In the genomic region with DNA sequence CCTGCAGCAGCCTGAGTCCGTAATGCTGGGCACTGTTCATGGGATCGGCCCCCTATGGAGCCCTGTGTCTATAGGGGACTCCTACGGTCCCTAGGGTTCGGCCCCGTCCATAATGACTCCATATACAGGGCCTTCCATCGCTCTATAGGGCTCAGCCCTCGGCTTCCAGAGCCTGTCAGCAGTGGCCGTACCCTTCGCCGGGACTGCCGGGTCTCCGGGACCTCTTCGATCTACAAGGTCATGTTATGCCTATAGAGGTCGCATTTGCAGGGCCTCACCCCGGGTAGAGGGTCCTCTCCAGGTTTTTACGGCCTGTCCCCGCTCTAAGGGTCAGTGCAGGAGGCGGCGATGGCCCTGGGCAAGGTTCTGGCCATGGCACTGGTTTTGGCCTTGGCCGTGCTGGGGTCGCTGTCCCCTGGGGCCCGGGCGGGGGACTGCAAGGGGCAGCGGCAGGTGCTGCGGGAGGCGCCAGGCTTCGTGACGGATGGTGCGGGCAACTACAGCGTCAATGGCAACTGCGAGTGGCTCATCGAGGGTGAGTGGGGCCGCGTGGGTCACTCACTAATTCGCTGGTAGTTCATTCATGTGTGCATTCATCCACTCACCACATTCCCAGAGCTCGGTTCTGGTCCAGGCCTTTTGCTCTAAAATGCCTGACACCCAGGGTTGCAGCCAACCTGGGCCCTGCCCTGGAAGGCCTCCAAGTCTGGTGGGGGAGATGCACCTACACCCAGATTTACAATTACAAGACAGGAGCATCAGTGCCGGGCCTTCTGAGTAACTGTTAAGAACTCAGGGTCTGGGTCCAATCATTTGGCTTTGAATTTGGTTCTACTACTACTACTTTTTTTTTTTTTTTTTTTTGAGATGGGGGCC, we compare ENCODE assay signal across 9 cellular contexts. TPM values are rescaled to one million over a fixed set of nuclear protein-coding genes. Genes with fewer than 3 reads are reported as not detected.
DNase-seq lines count a peak whose midpoint lies in the region; ATAC-seq and TF ChIP-seq lines count a peak whose summit lies in the region.
"Had no signal": no experiment of that assay in that cellular context is flagged by ENCODE, and none has a peak within 500 bp of the region (broad histone marks: within the 10 kb centered on the region; RNA-seq: fewer than 3 reads in every experiment).

No MANE protein-coding gene starts in this region.

- peak overlapping the region; percentile 30 for H3K27ac ChIP-seq in epithelial cell of prostate

- no peak overlapping the region for H3K27ac Mint-ChIP-seq in WTC11
- peak overlapping the region in 9 of 10 donors; percentile 73 to 95 (median 87) for H3K27ac Mint-ChIP-seq in naive thymus-derived CD8-positive, alpha-beta T cell

- peaks cover 27% of the 10 kb centered on the region for H3K4me1 Mint-ChIP-seq in WTC11
- peaks cover 23 to 37% (median 30%) of the 10 kb centered on the region in 4 donors for H3K4me1 Mint-ChIP-seq in naive thymus-derived CD8-positive, alpha-beta T cell

- H3K27me3 Mint-ChIP-seq in WTC11 (ENCODE audit: low read depth): peaks cover 31% of the 10 kb centered on the region
- peaks cover 6 to 20% (median 12%) of the 10 kb centered on the region in 5 donors for H3K27me3 Mint-ChIP-seq in naive thymus-derived CD8-positive, alpha-beta T cell

- POLR2A ChIA-PET in AG04449 (lab: Yijun Ruan, JAX): no interaction called here
- POLR2A ChIA-PET in WTC11 (lab: Charles Lee): no interaction called here
- POLR2A ChIA-PET in naive thymus-derived CD8-positive, alpha-beta T cell (lab: Charles Lee): interaction anchor here (1.0 kb wide), 1 partner anchor 127 kb away, joined by 3 read pairs; no protein-coding TSS in a partner anchor

- no peaks in the 10 kb centered on the region for H3K36me3 Mint-ChIP-seq in WTC11
- peaks cover 0 to 3% (median 0%) of the 10 kb centered on the region in 3 donors for H3K36me3 Mint-ChIP-seq in naive thymus-derived CD8-positive, alpha-beta T cell

- CTCF ChIA-PET in AG04449 (lab: Yijun Ruan, JAX): interaction anchor here (2.0 kb wide), 1 partner anchor 81 kb away, joined by 10 read pairs; no protein-coding TSS in a partner anchor
- CTCF ChIA-PET in WTC11 (lab: Charles Lee): no interaction called here

- H3K9me3 Mint-ChIP-seq in WTC11: no peaks in the 10 kb centered on the region
- H3K9me3 Mint-ChIP-seq in naive thymus-derived CD8-positive, alpha-beta T cell: no peaks in the 10 kb centered on the region

- peak overlapping the region; percentile 95 for H3K4me3 Mint-ChIP-seq in WTC11
- peak overlapping the region; percentile 92 to 97 (median 94) for H3K4me3 Mint-ChIP-seq in naive thymus-derived CD8-positive, alpha-beta T cell

- TF ChIP-seq CTCF in AG04449 (IDR thresholded peaks at IDR 0.05; ENCODE audit: insufficient read depth, low read length, missing control alignments) (no peak), WTC11 (IDR thresholded peaks at IDR 0.05) (no peak)

- DNase-seq in AG04449 (ENCODE audit: low read depth, low spot score): no peak
- peak; percentile 52 for DNase-seq in WTC11 (ENCODE audit: low spot score)
- DNase-seq in epithelial cell of prostate (ENCODE audit: low read depth, low spot score): no peak
- peak in 4 of 10 donors; percentile 17 to 25 (median 22) for DNase-seq in naive thymus-derived CD8-positive, alpha-beta T cell
- no peak for DNase-seq in SW480 (ENCODE audit: low spot score)
- no peak for DNase-seq in DMS153 (lab: John Stamatoyannopoulos, UW)

- peak overlapping the region; percentile 88 for H3K4me3 ChIP-seq in AG04449 (ENCODE audit: low read depth, low read length)

- peak; percentile 14 for ATAC-seq in GM18909 (IDR thresholded peaks at IDR 0.05; ENCODE audit: poor library complexity, unreplicated experiment)
- peak; percentile 12 for ATAC-seq in HG03457 (IDR thresholded peaks at IDR 0.05; ENCODE audit: unreplicated experiment)
- ATAC-seq in WTC11: peak; percentile 2
- ATAC-seq in naive thymus-derived CD8-positive, alpha-beta T cell: peak; percentile 15 to 32

TF ChIP-seq in WTC11, 78 proteins besides CTCF, POLR2A, EP300 and RAD21 (continues in another document):
- TF ChIP-seq MXD4 (CRISPR knock-in tag; IDR thresholded peaks at IDR 0.05; ENCODE audit: borderline replicate concordance) (no peak), ZNF423 (CRISPR knock-in tag; IDR thresholded peaks at IDR 0.05) (no peak), E2F5 (CRISPR knock-in tag; IDR thresholded peaks at IDR 0.05) (peak; percentile 7; the same call in 1 of the 2 replicates), NR3C1 (CRISPR knock-in tag; conservative IDR thresholded peaks at IDR 0.05; ENCODE audit: low read depth) (no peak), ZNF317 (CRISPR knock-in tag; IDR thresholded peaks at IDR 0.05; ENCODE audit: borderline replicate concordance, low read depth) (no peak), RELA (CRISPR knock-in tag; IDR thresholded peaks at IDR 0.05; ENCODE audit: borderline replicate concordance) (peak; percentile 43; the same call in 1 of the 2 replicates), FOXJ3 (CRISPR knock-in tag; IDR thresholded peaks at IDR 0.05; ENCODE audit: borderline replicate concordance) (no peak), ZNF512 (CRISPR knock-in tag; IDR thresholded peaks at IDR 0.05; ENCODE audit: borderline replicate concordance) (no peak), ETV6 (CRISPR knock-in tag; IDR thresholded peaks at IDR 0.05) (no peak)
- TF ChIP-seq, protein P1, sequence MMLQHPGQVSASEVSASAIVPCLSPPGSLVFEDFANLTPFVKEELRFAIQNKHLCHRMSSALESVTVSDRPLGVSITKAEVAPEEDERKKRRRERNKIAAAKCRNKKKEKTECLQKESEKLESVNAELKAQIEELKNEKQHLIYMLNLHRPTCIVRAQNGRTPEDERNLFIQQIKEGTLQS (CRISPR knock-in tag; conservative IDR thresholded peaks at IDR 0.05): no peak
- TF ChIP-seq, protein P2, sequence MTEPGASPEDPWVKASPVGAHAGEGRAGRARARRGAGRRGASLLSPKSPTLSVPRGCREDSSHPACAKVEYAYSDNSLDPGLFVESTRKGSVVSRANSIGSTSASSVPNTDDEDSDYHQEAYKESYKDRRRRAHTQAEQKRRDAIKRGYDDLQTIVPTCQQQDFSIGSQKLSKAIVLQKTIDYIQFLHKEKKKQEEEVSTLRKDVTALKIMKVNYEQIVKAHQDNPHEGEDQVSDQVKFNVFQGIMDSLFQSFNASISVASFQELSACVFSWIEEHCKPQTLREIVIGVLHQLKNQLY (CRISPR knock-in tag; IDR thresholded peaks at IDR 0.05): no peak
- TF ChIP-seq, protein P3, sequence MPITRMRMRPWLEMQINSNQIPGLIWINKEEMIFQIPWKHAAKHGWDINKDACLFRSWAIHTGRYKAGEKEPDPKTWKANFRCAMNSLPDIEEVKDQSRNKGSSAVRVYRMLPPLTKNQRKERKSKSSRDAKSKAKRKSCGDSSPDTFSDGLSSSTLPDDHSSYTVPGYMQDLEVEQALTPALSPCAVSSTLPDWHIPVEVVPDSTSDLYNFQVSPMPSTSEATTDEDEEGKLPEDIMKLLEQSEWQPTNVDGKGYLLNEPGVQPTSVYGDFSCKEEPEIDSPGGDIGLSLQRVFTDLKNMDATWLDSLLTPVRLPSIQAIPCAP (CRISPR knock-in tag; IDR thresholded peaks at IDR 0.05): no peak

RNA-seq across cellular contexts. Expression of gene MEGF8, which starts 0.7 kb away (rescaled TPM):
- 42.1 to 51.7 TPM (median 51.6 TPM) in 3 replicates for total RNA-seq in WTC11 (2021)
- 10 to 100 TPM in 1 of 2 experiments, 1 to 10 TPM in 1; 9.2 to 10.2 TPM for total RNA-seq in naive thymus-derived CD8-positive, alpha-beta T cell
- under 1 TPM; 0.23 to 0.57 (median 0.34) TPM for polyA plus RNA-seq in naive thymus-derived CD8-positive, alpha-beta T cell

RNA-seq across cellular contexts. Expression of gene TMEM145, which starts 13.0 kb away (rescaled TPM):
- 6.9 to 7.1 TPM (median 7.0 TPM) in 3 replicates for total RNA-seq in WTC11 (2021)
- total RNA-seq in naive thymus-derived CD8-positive, alpha-beta T cell: not detected
- polyA plus RNA-seq in naive thymus-derived CD8-positive, alpha-beta T cell: not detected
- total RNA-seq: pulmonary artery endothelial cell had no signal

RNA-seq across cellular contexts. Expression of gene PAFAH1B3, which starts 23.7 kb away (rescaled TPM):
- total RNA-seq in WTC11 (2021): 118 to 126 TPM (median 119 TPM) in 3 replicates
- total RNA-seq in naive thymus-derived CD8-positive, alpha-beta T cell: 10 to 100 TPM; 15.4 to 17.7 TPM
- polyA plus RNA-seq in naive thymus-derived CD8-positive, alpha-beta T cell: 10 to 100 TPM; 38.4 to 48.1 (median 43.6) TPM

RNA-seq across cellular contexts. Expression of gene PRR19, which starts 24.2 kb away (rescaled TPM):
- total RNA-seq in WTC11 (2021): 3.6 to 5.0 TPM (median 3.7 TPM) in 3 replicates
- under 1 TPM in 1 of 2 experiments, not detected in 1; 0.25 TPM for total RNA-seq in naive thymus-derived CD8-positive, alpha-beta T cell
- under 1 TPM in 2 of 3 donors, not detected in 1; 0.32 to 0.49 TPM for polyA plus RNA-seq in naive thymus-derived CD8-positive, alpha-beta T cell

RNA-seq across cellular contexts. Expression of gene CIC, which starts 57.1 kb away (rescaled TPM):
- total RNA-seq in WTC11 (2021): 53.0 to 58.5 TPM (median 55.8 TPM) in 3 replicates
- 10 to 100 TPM; 84.7 to 87.4 TPM for total RNA-seq in naive thymus-derived CD8-positive, alpha-beta T cell
- 1 to 10 TPM in 2 of 3 donors, under 1 TPM in 1; 0.43 to 1.8 (median 1.3) TPM for polyA plus RNA-seq in naive thymus-derived CD8-positive, alpha-beta T cell
